Comparison of ENCODE assay signal across 10 cellular contexts in genomic region chr21:25568230-25568629, GRCh38. TPM values are rescaled to one million over a fixed set of nuclear protein-coding genes. Genes with fewer than 3 reads are reported as not detected.
DNase-seq lines count a peak whose midpoint lies in the region; ATAC-seq and TF ChIP-seq lines count a peak whose summit lies in the region.
"Had no signal": no experiment of that assay in that cellular context is flagged by ENCODE, and none has a peak within 500 bp of the region (broad histone marks: within the 10 kb centered on the region; RNA-seq: fewer than 3 reads in every experiment).

No MANE protein-coding gene starts in this region.

- H3K9me3 Mint-ChIP-seq in activated CD4-positive, alpha-beta T cell treated with anti-CD3 and anti-CD28 coated beads, Interleukin-2, amount 10 ng/mL, durations not matched to agents 7 days and 5 days: no peaks in the 10 kb centered on the region

- POLR2A ChIA-PET in activated CD4-positive, alpha-beta T cell treated with anti-CD3 and anti-CD28 coated beads, Interleukin-2, amount 10 ng/mL, durations not matched to agents 7 days and 5 days (lab: Charles Lee): interaction anchor here (1.2 kb wide), 1 partner anchor 147 kb away, joined by 4 read pairs; no protein-coding TSS in a partner anchor

- H3K9me3 ChIP-seq in esophagus squamous epithelium: no peaks in the 10 kb centered on the region

- peaks cover 50% of the 10 kb centered on the region for H3K36me3 Mint-ChIP-seq in activated CD4-positive, alpha-beta T cell treated with anti-CD3 and anti-CD28 coated beads, Interleukin-2, amount 10 ng/mL, durations not matched to agents 7 days and 5 days (ENCODE audit: low read depth)

- H3K27ac Mint-ChIP-seq in activated CD4-positive, alpha-beta T cell treated with anti-CD3 and anti-CD28 coated beads, Interleukin-2, amount 10 ng/mL, durations not matched to agents 7 days and 5 days: peak overlapping the region; percentile 70

- ATAC-seq in GM18505 (IDR thresholded peaks at IDR 0.05; ENCODE audit: unreplicated experiment): peak; percentile 18
- peak; percentile 76 for ATAC-seq in sciatic nerve
- ATAC-seq in HG03039 (IDR thresholded peaks at IDR 0.05; ENCODE audit: unreplicated experiment): no peak

- no peak for TF ChIP-seq POLR2A in GM18505 (IDR thresholded peaks at IDR 0.05; ENCODE audit: borderline replicate concordance, extremely low read depth, insufficient read depth, insufficient read length)
- no peak for TF ChIP-seq POLR2A in esophagus squamous epithelium (IDR thresholded peaks at IDR 0.05)

- no peaks in the 10 kb centered on the region for H3K27me3 ChIP-seq in esophagus squamous epithelium

- peak overlapping the region; percentile 14 for H3K4me3 ChIP-seq in fibroblast of villous mesenchyme (ENCODE audit: low read depth, low read length)
- H3K4me3 ChIP-seq in esophagus squamous epithelium: peak overlapping the region in 1 of 4 donors; percentile 27
- H3K4me3 ChIP-seq: K562 had no signal

- no peak for DNase-seq in activated CD4-positive, alpha-beta T cell treated with anti-CD3 and anti-CD28 coated beads, Interleukin-2, amount 10 ng/mL, durations not matched to agents 7 days and 5 days
- DNase-seq in fibroblast of villous mesenchyme (ENCODE audit: low read depth) (peak; percentile 70), sciatic nerve (ENCODE audit: low spot score) (peak; percentile 61), esophagus squamous epithelium (lab: John Stamatoyannopoulos, UW) (no peak), HT-29 (ENCODE audit: low spot score) (no peak), RKO (ENCODE audit: low spot score) (no peak)

- 23 to 52% methylated on average over 5 of the region's 5 CpGs for WGBS in esophagus squamous epithelium, 2 donors

- intact Hi-C loops in sciatic nerve (cut with DNase I) (loop anchor here (5.0 kb wide), 1 partner anchor 1226 kb away; no protein-coding TSS in a partner anchor), esophagus squamous epithelium (cut with DNase I) (no loop called here)

- peaks cover 0 to 15% (median 0%) of the 10 kb centered on the region in 3 donors for H3K36me3 ChIP-seq in esophagus squamous epithelium

- H3K4me3 Mint-ChIP-seq in activated CD4-positive, alpha-beta T cell treated with anti-CD3 and anti-CD28 coated beads, Interleukin-2, amount 10 ng/mL, durations not matched to agents 7 days and 5 days: peak overlapping the region; percentile 52

- H3K4me1 ChIP-seq in esophagus squamous epithelium: peaks cover 0 to 7% (median 0%) of the 10 kb centered on the region in 3 donors

- peak overlapping the region in 1 of 4 donors; percentile 27 for H3K27ac ChIP-seq in esophagus squamous epithelium
- H3K27ac ChIP-seq: VCaP had no signal

- no peak for TF ChIP-seq CTCF in fibroblast of villous mesenchyme (IDR thresholded peaks at IDR 0.05; ENCODE audit: insufficient read depth, low read depth, low read length)
- no peak for TF ChIP-seq CTCF in esophagus squamous epithelium (IDR thresholded peaks at IDR 0.05)

- peaks cover 86% of the 10 kb centered on the region for H3K4me1 Mint-ChIP-seq in activated CD4-positive, alpha-beta T cell treated with anti-CD3 and anti-CD28 coated beads, Interleukin-2, amount 10 ng/mL, durations not matched to agents 7 days and 5 days

- H3K27me3 Mint-ChIP-seq in activated CD4-positive, alpha-beta T cell treated with anti-CD3 and anti-CD28 coated beads, Interleukin-2, amount 10 ng/mL, durations not matched to agents 7 days and 5 days: no peaks in the 10 kb centered on the region

- CTCF ChIA-PET in activated CD4-positive, alpha-beta T cell treated with anti-CD3 and anti-CD28 coated beads, Interleukin-2, amount 10 ng/mL, durations not matched to agents 7 days and 5 days (lab: Charles Lee): interaction anchor here (0.7 to 1.2 kb wide), 6 partner anchors 40 to 147 kb away, joined by 3 to 5 read pairs (median 3); no protein-coding TSS in a partner anchor

RNA-seq across cellular contexts. Expression of gene MRPL39, which starts 39.1 kb away (rescaled TPM):
- 10 to 100 TPM; 36.0 to 36.1 TPM for total RNA-seq in activated CD4-positive, alpha-beta T cell treated with anti-CD3 and anti-CD28 coated beads, Interleukin-2, amount 10 ng/mL, durations not matched to agents 7 days and 5 days
- total RNA-seq in fibroblast of villous mesenchyme: 34.5 and 39.3 TPM in 2 replicates
- 18.1 TPM for total RNA-seq in sciatic nerve
- total RNA-seq in esophagus squamous epithelium: 10 to 100 TPM; 12.5 to 30.5 (median 28.1) TPM
- total RNA-seq in HT-29 (2014; rRNA removed; shearing (Covaris generic)): 18.6 and 21.3 TPM in 2 replicates

Comparison
In these comparisons a context has a peak if more than half of its experiments do, and no peak if none do; other contexts are left out.
1. DNase-seq: peak in fibroblast of villous mesenchyme (single experiment) and sciatic nerve (single experiment); none in activated CD4-positive, alpha-beta T cell treated with anti-CD3 and anti-CD28 coated beads, Interleukin-2, amount 10 ng/mL, durations not matched to agents 7 days and 5 days (single experiment), esophagus squamous epithelium (single experiment), HT-29 (single experiment) and RKO (single experiment).